ENCODE assay signal across 9 cellular contexts in the genomic region with DNA sequence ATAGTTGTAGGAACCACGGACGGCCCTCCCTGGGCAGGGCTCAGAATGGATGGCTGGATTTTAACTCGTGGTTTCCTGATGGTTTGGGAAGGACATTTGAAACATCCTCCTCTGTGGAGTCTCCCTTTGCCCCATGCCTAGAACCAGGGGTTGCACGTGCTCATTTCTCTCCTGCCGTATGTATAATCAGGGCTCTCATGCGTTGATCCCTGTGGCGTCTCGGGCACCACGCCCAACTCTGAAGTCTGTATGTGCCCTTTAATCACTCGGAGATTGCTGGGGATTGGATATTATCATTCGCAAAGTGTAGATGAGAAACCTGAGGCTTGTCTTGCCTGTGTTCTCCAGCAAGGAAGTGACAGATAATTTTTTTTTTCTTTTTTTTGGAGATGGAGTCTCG.
DNase-seq lines count a peak whose midpoint lies in the region; ATAC-seq lines count a peak whose summit lies in the region.
"Had no signal": no experiment of that assay in that cellular context is flagged by ENCODE, and none has a peak within 500 bp of the region (broad histone marks: within the 10 kb centered on the region; RNA-seq: fewer than 3 reads in every experiment).

No MANE protein-coding gene starts in this region.

- no peak overlapping the region for H3K27ac ChIP-seq in skeletal muscle tissue (ENCODE audit: low read depth, low read length)

- H3K9me3 ChIP-seq in skeletal muscle tissue (ENCODE audit: control insufficient read depth in 3 of 3, low read length in 3 of 3): no peaks in the 10 kb centered on the region

- peak overlapping the region in 1 of 3 donors; percentile 43 for H3K9ac ChIP-seq in skeletal muscle tissue (ENCODE audit: low read depth in 1 of 3, low read length in 3 of 3)

- peak overlapping the region in 2 of 3 donors; percentile 31 to 57 for H3K4me3 ChIP-seq in skeletal muscle tissue (ENCODE audit: low read length in 3 of 3)

- H3K4me1 Mint-ChIP-seq in central memory CD8-positive, alpha-beta T cell: peaks cover 12% of the 10 kb centered on the region

- H3K27me3 Mint-ChIP-seq in central memory CD8-positive, alpha-beta T cell: no peaks in the 10 kb centered on the region

- H3K27me3 ChIP-seq in skeletal muscle tissue (ENCODE audit: control insufficient read depth in 3 of 3, insufficient read depth in 3 of 3, low read length in 3 of 3): no peaks in the 10 kb centered on the region

- ATAC-seq in central memory CD8-positive, alpha-beta T cell (replicated peaks; ENCODE audit: extremely low read depth, poor library complexity, severe bottlenecking): no peak
- ATAC-seq in GM21825 (IDR thresholded peaks at IDR 0.05; ENCODE audit: unreplicated experiment) (no peak), GM19463 (IDR thresholded peaks at IDR 0.05; ENCODE audit: unreplicated experiment) (no peak), GM21381 (IDR thresholded peaks at IDR 0.05; ENCODE audit: unreplicated experiment) (no peak)

- H3K4me1 ChIP-seq in skeletal muscle tissue (ENCODE audit: control insufficient read depth in 3 of 3, insufficient read depth in 3 of 3, low read length in 3 of 3): peaks cover 4 to 10% (median 7%) of the 10 kb centered on the region in 3 donors

- H3K36me3 Mint-ChIP-seq in central memory CD8-positive, alpha-beta T cell (ENCODE audit: insufficient read depth): peaks cover 2% of the 10 kb centered on the region

- H3K36me3 ChIP-seq in skeletal muscle tissue (ENCODE audit: control insufficient read depth in 3 of 3, insufficient read depth in 3 of 3, low read length in 3 of 3): no peaks in the 10 kb centered on the region

- H3K4me3 Mint-ChIP-seq in central memory CD8-positive, alpha-beta T cell: peak overlapping the region; percentile 71

- peak; percentile 27 for DNase-seq in NCI-H2196 (lab: John Stamatoyannopoulos, UW; ENCODE audit: unreplicated experiment)
- DNase-seq in NCI-H2196 treated with DMSO at 0.1 percent for 48 hours (lab: John Stamatoyannopoulos, UW; ENCODE audit: unreplicated experiment): no peak
- peak; percentile 79 to 89 for DNase-seq in NCI-H2081 (lab: John Stamatoyannopoulos, UW)
- no peak for DNase-seq in central memory CD8-positive, alpha-beta T cell (ENCODE audit: low spot score in 2 of 2)
- DNase-seq: left cardiac atrium had no signal

- H3K9me3 Mint-ChIP-seq in central memory CD8-positive, alpha-beta T cell: no peaks in the 10 kb centered on the region

- H3K27ac Mint-ChIP-seq in central memory CD8-positive, alpha-beta T cell (ENCODE audit: low read depth): peak overlapping the region; percentile 86

Comparison
In these comparisons a context has a peak if more than half of its experiments do, and no peak if none do; other contexts are left out.
1. DNase-seq: peak in NCI-H2196 (single experiment) and NCI-H2081 (2 of 2); none in NCI-H2196 treated with DMSO at 0.1 percent for 48 hours (single experiment) and central memory CD8-positive, alpha-beta T cell (0 of 2).